ENCODE assay signal across 8 cellular contexts in the genomic region with DNA sequence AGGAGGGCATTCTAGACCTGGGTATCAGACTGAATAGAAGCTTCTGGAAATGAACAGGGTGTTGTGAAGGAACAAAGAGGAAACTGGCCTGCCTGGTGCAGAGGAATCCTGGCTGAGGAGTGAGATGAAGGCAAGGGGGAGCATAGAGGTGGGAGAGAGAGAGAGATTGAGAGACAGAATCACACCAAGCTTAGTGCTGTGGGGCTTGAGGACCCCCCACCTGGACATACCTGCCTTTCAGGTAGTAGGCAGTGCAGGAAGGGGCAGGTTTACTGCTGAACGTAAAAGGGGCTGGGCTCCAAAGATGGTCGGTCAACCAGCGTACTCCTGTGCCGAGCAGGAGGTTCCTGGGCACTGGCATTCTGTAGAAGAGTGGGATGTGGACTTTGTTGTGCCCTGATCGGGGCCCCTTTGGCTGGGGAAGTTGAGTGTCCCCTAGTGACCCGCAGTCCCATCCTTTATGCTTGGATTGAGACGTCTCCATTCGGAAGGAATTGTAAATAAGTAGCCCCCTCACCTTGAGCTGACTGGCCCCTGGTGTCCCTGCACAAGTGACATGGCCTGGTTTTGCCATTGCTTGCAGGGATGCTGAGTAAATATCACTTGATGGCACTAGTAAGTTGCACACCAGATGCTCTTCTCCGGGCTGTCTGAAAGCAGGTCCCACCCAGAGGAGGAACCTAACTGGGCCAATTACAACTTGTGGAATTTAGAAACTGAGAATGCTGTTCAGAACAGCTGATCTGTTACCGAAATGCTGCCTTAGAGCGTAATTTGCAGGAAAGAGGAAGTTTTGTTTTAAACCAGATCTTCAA. TPM values are rescaled to one million over a fixed set of nuclear protein-coding genes. Genes with fewer than 3 reads are reported as not detected.
A peak's percentile ranks its signal among the peaks of the same experiment; 100 is the strongest.
DNase-seq lines count a peak whose midpoint lies in the region; ATAC-seq and TF ChIP-seq lines count a peak whose summit lies in the region.

No MANE protein-coding gene starts in this region.

- no peaks in the 10 kb centered on the region for H3K9me2 ChIP-seq in OCI-LY7 (ENCODE audit: insufficient read depth, low read length)

- peak overlapping the region; percentile 88 to 89 for H3K27ac Mint-ChIP-seq in activated naive CD4-positive, alpha-beta T cell treated with anti-CD3 and anti-CD28 coated beads, Interleukin-2, amount 50 U/mL, for 72 hours

- TF ChIP-seq CTCF in GM12875 (IDR thresholded peaks at IDR 0.05; ENCODE audit: borderline replicate concordance, insufficient read depth, low read depth, low read length) (no peak), OCI-LY7 (conservative IDR thresholded peaks at IDR 0.05; ENCODE audit: low read length) (peak; percentile 67), ovary (IDR thresholded peaks at IDR 0.05) (no peak)

- H3K4me2 ChIP-seq in OCI-LY7 (ENCODE audit: low read length), result peak overlapping the region; percentile 97

- H3K4me1 ChIP-seq in OCI-LY7 (ENCODE audit: insufficient read depth, low read length, poor library complexity, severe bottlenecking), result peaks cover 25% of the 10 kb centered on the region
- H3K4me1 ChIP-seq in ovary (ENCODE audit: insufficient read depth), result peaks cover 9% of the 10 kb centered on the region

- H3K4me3 ChIP-seq in GM12875 (ENCODE audit: low read depth, low read length) (peak overlapping the region; percentile 77), OCI-LY7 (ENCODE audit: low read depth, low read length, poor library complexity, severe bottlenecking) (peak overlapping the region; percentile 83), ovary (peak overlapping the region; percentile 66)

- BruUV-seq in OCI-LY7 (replicated peaks; lab: Mats Ljungman, UMichigan), result no TSS peak

- no peaks in the 10 kb centered on the region for H3K27me3 ChIP-seq in ovary

- peak; percentile 86 for DNase-seq in OCI-LY7 (ENCODE audit: low spot score)
- DNase-seq in activated naive CD4-positive, alpha-beta T cell treated with anti-CD3 and anti-CD28 coated beads, Interleukin-2, amount 50 U/mL, for 72 hours (ENCODE audit: low spot score in 2 of 2), result peak in 1 of 2 donors; percentile 49
- peak; percentile 52 for DNase-seq in glomerular visceral epithelial cell (ENCODE audit: extremely low spot score)
- no peak for DNase-seq in ovary
- no peak for DNase-seq in NCI-H2029 treated with DMSO at 0.1 percent for 48 hours (lab: John Stamatoyannopoulos, UW)
- no peak for DNase-seq in NK-92 treated with Interleukin-12 subunit alpha and Interleukin-12 subunit beta, amount 100 ng/mL, for 24 hours (lab: John Stamatoyannopoulos, UW)

- intact Hi-C loops in OCI-LY7 (cut with micrococcal nuclease; ENCODE audit: unreplicated experiment), result loop anchor here (5.0 kb wide), 3 partner anchors 94 to 274 kb away; a partner anchor contains a TSS
- intact Hi-C loops in ovary (cut with DNase I), result loop anchor here in 1 of 4 donors (5.0 to 10.0 kb wide), 2 partner anchors 94 to 277 kb away; a partner anchor contains a TSS

- no peak for TF ChIP-seq POLR2A in ovary (IDR thresholded peaks at IDR 0.05)

- no peak overlapping the region; the same call in 1 of the 2 replicates for H2AFZ ChIP-seq in OCI-LY7 (ENCODE audit: low read length)

- H3K9me3 ChIP-seq in OCI-LY7 (ENCODE audit: low read length) (no peaks in the 10 kb centered on the region), ovary (no peaks in the 10 kb centered on the region)

- peaks cover 4 to 6% of the 10 kb centered on the region in 2 donors for H3K9me3 Mint-ChIP-seq in activated naive CD4-positive, alpha-beta T cell treated with anti-CD3 and anti-CD28 coated beads, Interleukin-2, amount 50 U/mL, for 72 hours

- H3K79me2 ChIP-seq in OCI-LY7 (ENCODE audit: insufficient read depth, low read depth, low read length), result peaks cover 5% of the 10 kb centered on the region; the same call in 1 of the 2 replicates

- no peaks in the 10 kb centered on the region for H4K20me1 ChIP-seq in OCI-LY7 (ENCODE audit: insufficient read depth, low read length)

- WGBS in ovary, 3 donors, result 29 to 34% (median 29%) methylated on average over 11 of the region's 11 CpGs

- POLR2A ChIA-PET in OCI-LY7 (lab: Charles Lee), result interaction anchor here (0.6 to 1.2 kb wide), 3 partner anchors 30 to 475 kb away, joined by 3 to 5 read pairs (median 3); no protein-coding TSS in a partner anchor

- H3K27ac ChIP-seq in OCI-LY7 (ENCODE audit: low read depth, low read length, poor library complexity, severe bottlenecking), result peak overlapping the region; percentile 40
- H3K27ac ChIP-seq in ovary, result no peak overlapping the region

- no peaks in the 10 kb centered on the region for H3K36me3 ChIP-seq in OCI-LY7 (ENCODE audit: insufficient read depth, low read length)
- no peaks in the 10 kb centered on the region for H3K36me3 ChIP-seq in ovary

- peaks cover 26 to 28% of the 10 kb centered on the region in 2 donors for H3K36me3 Mint-ChIP-seq in activated naive CD4-positive, alpha-beta T cell treated with anti-CD3 and anti-CD28 coated beads, Interleukin-2, amount 50 U/mL, for 72 hours

- no peak for TF ChIP-seq EP300 in ovary (IDR thresholded peaks at IDR 0.05)

- ATAC-seq in HG02678 (IDR thresholded peaks at IDR 0.05; ENCODE audit: unreplicated experiment), result peak; percentile 33
- ATAC-seq in activated naive CD4-positive, alpha-beta T cell treated with anti-CD3 and anti-CD28 coated beads, Interleukin-2, amount 50 U/mL, for 72 hours, result peak; percentile 64 to 72

- CTCF ChIA-PET in OCI-LY7 (lab: Charles Lee; ENCODE audit: unreplicated experiment), result interaction anchor here (0.8 kb wide), 1 partner anchor 12 kb away, joined by 4 read pairs; no protein-coding TSS in a partner anchor

RNA-seq across cellular contexts. Expression of a gene that starts 1.4 kb away (rescaled TPM):
- total RNA-seq in OCI-LY7 (2014; rRNA removed; shearing (Covaris generic)), result 18.1 and 19.9 TPM in 2 replicates
- total RNA-seq in OCI-LY7 (2022) (21.0 and 27.1 TPM in 2 replicates), ovary (10 to 100 TPM; 20.3 to 44.0 (median 23.8) TPM)
- 100 to 1,000 TPM in 1 of 2 donors, 10 to 100 TPM in 1; 64.5 to 175 TPM for total RNA-seq in activated naive CD4-positive, alpha-beta T cell treated with anti-CD3 and anti-CD28 coated beads, Interleukin-2, amount 50 U/mL, for 72 hours
- 10 to 100 TPM; 22.2 to 48.4 TPM for polyA plus RNA-seq in ovary

Comparison
In these comparisons a context has a peak if more than half of its experiments do, and no peak if none do; other contexts are left out.
1. DNase-seq: peak in OCI-LY7 (single experiment) and glomerular visceral epithelial cell (single experiment); none in ovary (0 of 5), NCI-H2029 treated with DMSO at 0.1 percent for 48 hours (single experiment) and NK-92 treated with Interleukin-12 subunit alpha and Interleukin-12 subunit beta, amount 100 ng/mL, for 24 hours (single experiment).
2. Peak in every context shown above with its lines, with median percentiles within 50 percentile points of each other: H3K4me3 ChIP-seq.